1 cellular context compared by ENCODE assay signal in the genomic region with DNA sequence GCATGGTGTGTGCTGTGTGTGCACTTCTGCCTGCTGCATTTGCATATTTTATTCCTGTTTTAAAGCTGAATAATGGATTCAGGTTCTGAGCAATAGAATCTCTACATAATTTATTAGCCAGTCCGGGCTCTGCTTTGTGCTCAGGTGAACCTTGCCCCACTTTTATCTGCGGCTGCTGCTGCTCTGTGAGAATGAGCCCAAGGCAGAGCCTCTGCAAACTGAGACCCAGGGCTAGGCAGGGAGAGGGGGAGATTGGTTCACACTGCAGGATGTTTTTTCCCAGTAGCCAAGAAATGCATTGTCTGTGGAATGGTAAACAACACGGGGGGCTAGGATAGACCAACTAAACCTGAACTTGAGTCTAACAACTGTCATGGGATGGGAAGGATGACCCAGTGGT.
TF ChIP-seq lines count a peak whose summit lies in the region.

No MANE protein-coding gene starts in this region.

TF ChIP-seq in HepG2, 621 proteins besides CTCF, POLR2A, EP300 and RAD21 (continued from another document):
- TF ChIP-seq ZNF251 (CRISPR knock-in tag; IDR thresholded peaks at IDR 0.05) (no peak), PITX1 (CRISPR knock-in tag; IDR thresholded peaks at IDR 0.05) (no peak), ARHGAP35 (CRISPR knock-in tag; IDR thresholded peaks at IDR 0.05; ENCODE audit: borderline replicate concordance) (no peak), ZNF367 (CRISPR knock-in tag; IDR thresholded peaks at IDR 0.05; ENCODE audit: borderline replicate concordance) (no peak), ZNF441 (CRISPR knock-in tag; IDR thresholded peaks at IDR 0.05; ENCODE audit: borderline replicate concordance) (no peak), ZNF572 (CRISPR knock-in tag; IDR thresholded peaks at IDR 0.05) (no peak), NFE2L1 (CRISPR knock-in tag; IDR thresholded peaks at IDR 0.05; ENCODE audit: borderline replicate concordance) (no peak)
- TF ChIP-seq, protein P1, sequence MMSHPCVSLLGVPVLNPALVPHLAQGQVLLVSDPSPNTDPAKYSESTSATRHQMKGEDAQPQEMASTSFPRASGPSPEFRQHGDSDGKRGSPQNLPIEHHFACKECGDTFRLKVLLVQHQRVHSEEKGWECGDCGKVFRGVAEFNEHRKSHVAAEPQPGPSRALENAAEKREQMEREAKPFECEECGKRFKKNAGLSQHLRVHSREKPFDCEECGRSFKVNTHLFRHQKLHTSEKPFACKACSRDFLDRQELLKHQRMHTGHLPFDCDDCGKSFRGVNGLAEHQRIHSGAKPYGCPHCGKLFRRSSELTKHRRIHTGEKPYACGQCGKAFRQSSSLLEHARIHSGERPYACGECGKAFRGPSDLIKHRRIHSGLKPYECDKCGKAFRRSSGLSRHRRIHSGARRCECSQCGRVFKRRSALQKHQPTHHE (CRISPR knock-in tag; IDR thresholded peaks at IDR 0.05; ENCODE audit: borderline replicate concordance) = no peak
